Comparison of ENCODE assay signal across 11 cellular contexts in genomic region chrX:100999451-100999850, GRCh38. TPM values are rescaled to one million over a fixed set of nuclear protein-coding genes. Genes with fewer than 3 reads are reported as not detected.
"Had no signal": no experiment of that assay in that cellular context is flagged by ENCODE, and none has a peak within 500 bp of the region (broad histone marks: within the 10 kb centered on the region; RNA-seq: fewer than 3 reads in every experiment).

No MANE protein-coding gene starts in this region.

- H3K4me3 Mint-ChIP-seq: GM23338, HFFc6 had no signal

- H3K27ac ChIP-seq: HL-60 had no signal

- H3K4me1 ChIP-seq: HAP-1 had no signal

- ATAC-seq: GM23338, HCT116 had no signal

- H3K4me3 ChIP-seq: GM23338, HAP-1 had no signal

- DNase-seq: HFFc6, Kasumi-1, KG1 had no signal

- H3K36me3 ChIP-seq: HAP-1 had no signal

- FAIRE-seq: H1, H54 had no signal

- H3K27ac Mint-ChIP-seq: GM23338, HFFc6, IgD-negative memory B cell had no signal

- H3K9me3 Mint-ChIP-seq: GM23338 had no signal

- H3K4me2 ChIP-seq: GM23338 had no signal

- H3K9me3 ChIP-seq: HAP-1 had no signal

- H3K36me3 Mint-ChIP-seq: IgD-negative memory B cell had no signal

- H3K4me1 Mint-ChIP-seq: GM23338, IgD-negative memory B cell had no signal

- H3K27me3 Mint-ChIP-seq: IgD-negative memory B cell had no signal

- H2AFZ ChIP-seq: GM23338 had no signal

RNA-seq across cellular contexts. Expression of gene ARL13A, which starts 29.9 kb away (rescaled TPM):
- total RNA-seq: GM23338, H1, HFFc6, HT1080 had no signal
- polyA plus RNA-seq: GM23338, H1, IgD-negative memory B cell had no signal
